ENCODE assay signal across 1 cellular context in the genomic region with DNA sequence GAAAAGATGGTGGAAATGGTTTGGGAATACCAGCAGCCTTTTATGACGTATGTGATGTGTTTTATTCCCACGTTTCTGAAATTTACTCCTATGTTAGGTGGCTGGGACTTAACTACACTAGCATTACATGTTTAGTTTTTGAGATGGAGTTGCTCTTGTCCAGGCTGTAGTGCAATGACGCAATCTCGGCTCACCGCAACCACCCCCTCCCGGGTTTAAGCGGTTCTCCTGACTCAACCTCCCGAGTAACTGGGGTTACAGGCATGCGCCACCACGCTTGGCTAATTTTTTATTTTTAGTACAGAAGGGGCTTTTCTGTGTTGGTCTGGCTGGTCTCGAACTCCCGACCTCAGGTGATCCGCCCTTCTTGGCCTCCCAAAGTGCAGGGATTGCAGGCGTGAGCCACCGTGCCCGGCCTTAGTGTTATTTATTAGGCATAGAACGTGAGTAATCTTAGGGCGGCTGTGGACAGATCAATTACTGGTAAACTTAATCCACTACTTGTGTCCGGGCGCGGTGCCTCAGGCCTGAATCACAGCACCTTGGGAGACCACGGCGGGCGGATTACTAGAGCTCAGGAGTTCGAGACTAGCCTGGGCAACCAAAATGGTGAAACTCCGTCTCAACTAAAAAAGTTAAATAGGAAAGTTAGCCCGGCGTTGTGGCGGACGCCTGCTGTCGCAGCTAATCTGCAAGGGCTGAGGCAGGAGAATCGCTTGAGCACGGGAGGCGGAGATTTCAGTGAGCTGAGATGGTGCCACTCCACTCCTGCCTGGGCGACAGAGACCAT.
TF ChIP-seq lines count a peak whose summit lies in the region.

No MANE protein-coding gene starts in this region.

TF ChIP-seq in GM12878, 131 proteins besides CTCF, POLR2A, EP300 and RAD21 (continued from another document):
- TF ChIP-seq ZNF687 (IDR thresholded peaks at IDR 0.05) (peak; percentile 88), NFYA (IDR thresholded peaks at IDR 0.05; ENCODE audit: borderline replicate concordance, low read depth, low read length) (no peak), IRF4 (IDR thresholded peaks at IDR 0.05; ENCODE audit: low read depth, low read length) (no peak), ZBTB4 (CRISPR knock-in tag; IDR thresholded peaks at IDR 0.05) (peak; percentile 94), BRCA1 (IDR thresholded peaks at IDR 0.05; ENCODE audit: low read depth, low read length) (no peak), NFXL1 (IDR thresholded peaks at IDR 0.05; ENCODE audit: borderline replicate concordance) (no peak), CREM (IDR thresholded peaks at IDR 0.05; ENCODE audit: low read depth) (no peak)
- TF ChIP-seq, protein P1, sequence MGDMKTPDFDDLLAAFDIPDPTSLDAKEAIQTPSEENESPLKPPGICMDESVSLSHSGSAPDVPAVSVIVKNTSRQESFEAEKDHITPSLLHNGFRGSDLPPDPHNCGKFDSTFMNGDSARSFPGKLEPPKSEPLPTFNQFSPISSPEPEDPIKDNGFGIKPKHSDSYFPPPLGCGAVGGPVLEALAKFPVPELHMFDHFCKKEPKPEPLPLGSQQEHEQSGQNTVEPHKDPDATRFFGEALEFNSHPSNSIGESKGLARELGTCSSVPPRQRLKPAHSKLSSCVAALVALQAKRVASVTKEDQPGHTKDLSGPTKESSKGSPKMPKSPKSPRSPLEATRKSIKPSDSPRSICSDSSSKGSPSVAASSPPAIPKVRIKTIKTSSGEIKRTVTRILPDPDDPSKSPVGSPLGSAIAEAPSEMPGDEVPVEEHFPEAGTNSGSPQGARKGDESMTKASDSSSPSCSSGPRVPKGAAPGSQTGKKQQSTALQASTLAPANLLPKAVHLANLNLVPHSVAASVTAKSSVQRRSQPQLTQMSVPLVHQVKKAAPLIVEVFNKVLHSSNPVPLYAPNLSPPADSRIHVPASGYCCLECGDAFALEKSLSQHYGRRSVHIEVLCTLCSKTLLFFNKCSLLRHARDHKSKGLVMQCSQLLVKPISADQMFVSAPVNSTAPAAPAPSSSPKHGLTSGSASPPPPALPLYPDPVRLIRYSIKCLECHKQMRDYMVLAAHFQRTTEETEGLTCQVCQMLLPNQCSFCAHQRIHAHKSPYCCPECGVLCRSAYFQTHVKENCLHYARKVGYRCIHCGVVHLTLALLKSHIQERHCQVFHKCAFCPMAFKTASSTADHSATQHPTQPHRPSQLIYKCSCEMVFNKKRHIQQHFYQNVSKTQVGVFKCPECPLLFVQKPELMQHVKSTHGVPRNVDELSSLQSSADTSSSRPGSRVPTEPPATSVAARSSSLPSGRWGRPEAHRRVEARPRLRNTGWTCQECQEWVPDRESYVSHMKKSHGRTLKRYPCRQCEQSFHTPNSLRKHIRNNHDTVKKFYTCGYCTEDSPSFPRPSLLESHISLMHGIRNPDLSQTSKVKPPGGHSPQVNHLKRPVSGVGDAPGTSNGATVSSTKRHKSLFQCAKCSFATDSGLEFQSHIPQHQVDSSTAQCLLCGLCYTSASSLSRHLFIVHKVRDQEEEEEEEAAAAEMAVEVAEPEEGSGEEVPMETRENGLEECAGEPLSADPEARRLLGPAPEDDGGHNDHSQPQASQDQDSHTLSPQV (IDR thresholded peaks at IDR 0.05) = peak; percentile 97
